In the genomic region with DNA sequence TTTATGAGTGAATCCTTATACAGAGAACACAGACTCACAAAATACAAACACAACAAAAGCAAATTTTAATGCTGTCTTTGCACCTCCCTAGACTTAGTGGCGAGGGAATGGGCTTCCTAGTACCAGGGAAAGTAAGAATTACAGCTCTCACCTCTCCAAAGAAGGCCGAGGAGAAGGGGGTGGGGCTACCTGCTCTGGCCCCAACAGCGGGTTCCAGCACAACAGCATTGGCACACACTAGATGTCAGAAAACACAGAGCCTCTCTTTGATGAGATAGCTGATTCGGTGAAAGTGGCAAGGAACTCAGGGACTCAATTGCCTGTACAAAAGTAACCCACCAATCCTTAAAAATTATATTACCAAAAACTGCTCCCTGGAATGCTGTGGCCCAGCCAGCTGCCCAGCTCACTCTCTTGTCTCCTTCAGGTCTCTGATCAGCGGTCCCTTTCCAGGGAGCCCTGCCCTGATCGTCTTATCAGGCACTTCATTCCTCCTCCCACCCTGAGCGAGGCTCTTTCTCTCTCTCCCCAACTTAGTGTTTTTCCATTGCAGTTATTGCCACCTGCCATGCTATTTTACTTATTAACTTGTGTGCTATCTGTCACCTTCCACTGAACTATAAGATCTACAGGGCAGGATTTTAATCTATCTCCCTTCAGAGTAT, we compare ENCODE assay signal across 1 cellular context.
TF ChIP-seq lines count a peak whose summit lies in the region.

No MANE protein-coding gene starts in this region.

TF ChIP-seq in A549, 52 proteins besides CTCF, POLR2A, EP300 and RAD21 (continued from another document):
- no peak for TF ChIP-seq REST (IDR thresholded peaks at IDR 0.05)
- TF ChIP-seq CHD4 (IDR thresholded peaks at IDR 0.05; ENCODE audit: borderline replicate concordance) = no peak
- TF ChIP-seq, protein P1, sequence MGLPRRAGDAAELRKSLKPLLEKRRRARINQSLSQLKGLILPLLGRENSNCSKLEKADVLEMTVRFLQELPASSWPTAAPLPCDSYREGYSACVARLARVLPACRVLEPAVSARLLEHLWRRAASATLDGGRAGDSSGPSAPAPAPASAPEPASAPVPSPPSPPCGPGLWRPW (IDR thresholded peaks at IDR 0.05) = no peak
- TF ChIP-seq ZNF302 (CRISPR knock-in tag; IDR thresholded peaks at IDR 0.05) = no peak
- no peak for TF ChIP-seq HOXB5 (CRISPR knock-in tag; IDR thresholded peaks at IDR 0.05)
